Comparison of ENCODE assay signal across 8 cellular contexts in genomic region chr7:50446542-50446960, GRCh38. TPM values are rescaled to one million over a fixed set of nuclear protein-coding genes. Genes with fewer than 3 reads are reported as not detected.
DNase-seq lines count a peak whose midpoint lies in the region; ATAC-seq and TF ChIP-seq lines count a peak whose summit lies in the region.

No MANE protein-coding gene starts in this region.

- H3K4me1 ChIP-seq in adrenal gland (replicated peaks in 1 of 2) (peaks cover 8 to 15% of the 10 kb centered on the region in 2 donors), MM.1S (ENCODE audit: low read length) (peaks cover 7% of the 10 kb centered on the region; the same call in 1 of the 2 replicates)

- peaks cover 6% of the 10 kb centered on the region for H3F3A ChIP-seq in MM.1S (ENCODE audit: insufficient read depth, low read length)

- H3K4me3 ChIP-seq in adrenal gland (no peak overlapping the region), MM.1S (ENCODE audit: low read length) (no peak overlapping the region)

- H3K9me3 ChIP-seq in adrenal gland (replicated peaks in 1 of 3) (no peaks in the 10 kb centered on the region), MM.1S (replicated peaks; ENCODE audit: insufficient read depth, low read length) (no peaks in the 10 kb centered on the region)

- DNase-seq in EL, result peak; percentile 68
- peak; percentile 13 for DNase-seq in NCI-H226
- DNase-seq in fibroblast of peridontal ligament (ENCODE audit: extremely low read depth), result peak; percentile 14
- no peak for DNase-seq in adrenal gland
- DNase-seq in MM.1S, result no peak
- DNase-seq in NCI-H2107 treated with DMSO at 0.1 percent for 48 hours (lab: John Stamatoyannopoulos, UW; ENCODE audit: unreplicated experiment), result no peak
- no peak for DNase-seq in NCI-H1105 (lab: John Stamatoyannopoulos, UW)

- peaks cover 68% of the 10 kb centered on the region for H3K79me2 ChIP-seq in MM.1S (ENCODE audit: low read length)

- peak; percentile 25 for ATAC-seq in GM21737 (IDR thresholded peaks at IDR 0.05; ENCODE audit: unreplicated experiment)

- intact Hi-C loops in adrenal gland (cut with DNase I), result no loop called here

- 79 to 96% (median 88%) methylated on average over 3 to 4 of the region's 4 CpGs for WGBS in adrenal gland, 4 donors

- no peaks in the 10 kb centered on the region for H3K9me2 ChIP-seq in MM.1S (replicated peaks; ENCODE audit: insufficient read depth, low read length)

- no peak for TF ChIP-seq POLR2A in adrenal gland (IDR thresholded peaks at IDR 0.05)

- H3K27ac ChIP-seq in adrenal gland, result no peak overlapping the region
- no peak overlapping the region for H3K27ac ChIP-seq in MM.1S (ENCODE audit: low read length)

- no peak for TF ChIP-seq CTCF in adrenal gland (IDR thresholded peaks at IDR 0.05)
- TF ChIP-seq CTCF in MM.1S (IDR thresholded peaks at IDR 0.05; ENCODE audit: low read length), result no peak

- H3K9ac ChIP-seq in MM.1S (ENCODE audit: low read length), result no peak overlapping the region

- no peak overlapping the region for H3K4me2 ChIP-seq in MM.1S (ENCODE audit: low read depth, low read length)

- no peak overlapping the region for H2AFZ ChIP-seq in MM.1S (ENCODE audit: low read length)

- H3K27me3 ChIP-seq in adrenal gland (no peaks in the 10 kb centered on the region), MM.1S (replicated peaks; ENCODE audit: insufficient read depth, low read length) (no peaks in the 10 kb centered on the region)

- peaks cover 0 to 14% of the 10 kb centered on the region in 2 donors for H3K36me3 ChIP-seq in adrenal gland (replicated peaks in 1 of 2)
- H3K36me3 ChIP-seq in MM.1S (replicated peaks; ENCODE audit: insufficient read depth, low read length), result peaks cover 19% of the 10 kb centered on the region; the same call in 1 of the 2 replicates

- no peaks in the 10 kb centered on the region for H4K20me1 ChIP-seq in MM.1S (ENCODE audit: insufficient read depth, low read length)

RNA-seq across cellular contexts. Expression of gene FIGNL1, which starts 3.6 kb away (rescaled TPM):
- total RNA-seq in adrenal gland, result 1 to 10 TPM; 4.5 to 9.8 (median 7.7) TPM
- 1 to 10 TPM; 4.0 to 8.1 (median 7.9) TPM for polyA plus RNA-seq in adrenal gland

Comparison
In these comparisons a context has a peak if more than half of its experiments do, and no peak if none do; other contexts are left out.
1. DNase-seq: peak in EL (single experiment), NCI-H226 (single experiment) and fibroblast of peridontal ligament (single experiment); none in adrenal gland (0 of 7), MM.1S (single experiment), NCI-H2107 treated with DMSO at 0.1 percent for 48 hours (single experiment) and NCI-H1105 (single experiment).